In the genomic region with DNA sequence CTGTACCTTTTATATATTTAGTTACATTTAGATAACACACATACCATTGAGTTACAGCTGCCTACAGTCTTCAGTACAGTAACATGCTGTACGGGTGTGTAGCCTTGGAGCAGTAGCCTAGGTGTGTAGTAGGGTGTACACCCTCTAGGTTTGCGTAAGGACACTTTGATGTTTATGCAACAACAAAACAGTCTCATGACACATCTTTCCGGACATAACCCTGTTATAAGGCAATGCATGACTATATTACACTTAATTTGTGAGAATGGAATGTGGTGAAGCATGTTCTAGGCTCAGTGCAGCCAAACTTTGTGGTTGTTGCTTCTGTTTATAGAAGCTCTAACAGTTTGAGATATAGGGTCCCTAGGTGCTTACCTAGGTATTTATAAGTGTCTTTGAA, we compare ENCODE assay signal across 17 cellular contexts.
DNase-seq lines count a peak whose midpoint lies in the region; ATAC-seq, FAIRE-seq and TF ChIP-seq lines count a peak whose summit lies in the region.
"Had no signal": no experiment of that assay in that cellular context is flagged by ENCODE, and none has a peak within 500 bp of the region (broad histone marks: within the 10 kb centered on the region; RNA-seq: fewer than 3 reads in every experiment).

No MANE protein-coding gene starts in this region.

- H3K4me1 ChIP-seq in Panc1 (ENCODE audit: control insufficient read depth, insufficient read depth, low read length): no peaks in the 10 kb centered on the region
- no peaks in the 10 kb centered on the region for H3K4me1 ChIP-seq in mucosa of descending colon (ENCODE audit: low read depth)

- H3K36me3 Mint-ChIP-seq in chondrocyte (ENCODE audit: low read depth): no peaks in the 10 kb centered on the region
- H3K36me3 Mint-ChIP-seq: CD4-positive, alpha-beta memory T cell had no signal

- no peaks in the 10 kb centered on the region for H3K36me3 ChIP-seq in Panc1 (ENCODE audit: control insufficient read depth, insufficient read depth, low read length)
- no peaks in the 10 kb centered on the region for H3K36me3 ChIP-seq in mucosa of descending colon (ENCODE audit: low read depth)
- H3K36me3 ChIP-seq: HAP-1 had no signal

- ATAC-seq in Panc1: no peak
- ATAC-seq in mucosa of descending colon: peak; percentile 77
- ATAC-seq in GM21360 (IDR thresholded peaks at IDR 0.05; ENCODE audit: unreplicated experiment): no peak
- ATAC-seq: K562, Right ventricle myocardium inferior had no signal

- H3K9me3 ChIP-seq in Panc1 (ENCODE audit: control insufficient read depth, insufficient read depth, low read depth, low read length) (no peaks in the 10 kb centered on the region), mucosa of descending colon (no peaks in the 10 kb centered on the region)
- H3K9me3 ChIP-seq: HAP-1 had no signal

- DNase-seq in ELR (ENCODE audit: low read depth) (peak; percentile 30), Panc1 (ENCODE audit: low read depth, low spot score) (no peak), epithelial cell of prostate (ENCODE audit: low read depth, low spot score) (peak; percentile 77), mucosa of descending colon (no peak), urothelium cell line (ENCODE audit: low spot score) (no peak), chondrocyte (ENCODE audit: low spot score) (no peak)
- DNase-seq in activated CD4-positive, CD25-positive, alpha-beta regulatory T cell (lab: John Stamatoyannopoulos, UW): no peak
- DNase-seq: CD4-positive, alpha-beta memory T cell; NCI-H1417 treated with DMSO at 0.1 percent for 48 hours; NCI-H1930; NCI-H2171; NCI-H748 treated with DMSO at 0.1 percent for 48 hours had no signal

- no peaks in the 10 kb centered on the region for H3K4me1 Mint-ChIP-seq in chondrocyte (ENCODE audit: low read depth)
- H3K4me1 Mint-ChIP-seq: CD4-positive, alpha-beta memory T cell had no signal

- H3K27ac ChIP-seq in Panc1 (ENCODE audit: low read length): peak overlapping the region; percentile 31; the same call in 1 of the 2 replicates
- H3K27ac ChIP-seq in epithelial cell of prostate: peak overlapping the region; percentile 17
- H3K27ac ChIP-seq: HL-60 had no signal

- no TSS peak for BruUV-seq in Panc1 (replicated peaks; lab: Mats Ljungman, UMichigan)

- H3K27me3 Mint-ChIP-seq in chondrocyte (ENCODE audit: low read depth): no peaks in the 10 kb centered on the region

- no peaks in the 10 kb centered on the region for H3K27me3 ChIP-seq in Panc1 (ENCODE audit: control insufficient read depth, insufficient read depth, low read length)

- in situ Hi-C loops in Panc1 (cut with HindIII; ENCODE audit: low pct_unique_long_range_greater_than_20kb, low sequenced_read_pairs): no loop called here

- H3K4me3 Mint-ChIP-seq in chondrocyte (ENCODE audit: unreplicated experiment): no peak overlapping the region
- H3K4me3 Mint-ChIP-seq: CD4-positive, alpha-beta memory T cell had no signal

- no peak overlapping the region for H3K27ac Mint-ChIP-seq in chondrocyte (ENCODE audit: unreplicated experiment)
- H3K27ac Mint-ChIP-seq: CD4-positive, alpha-beta memory T cell had no signal

- H3K4me3 ChIP-seq in Panc1 (ENCODE audit: low read depth in 2 of 2, low read length in 2 of 2) (no peak overlapping the region), mucosa of descending colon (no peak overlapping the region)
- H3K4me3 ChIP-seq: HAP-1, K562 had no signal

- no peaks in the 10 kb centered on the region for H3K9me3 Mint-ChIP-seq in chondrocyte (ENCODE audit: low read depth)
- H3K9me3 Mint-ChIP-seq: CD4-positive, alpha-beta memory T cell had no signal

- intact Hi-C loops in Panc1 (cut with micrococcal nuclease; ENCODE audit: unreplicated experiment) (no loop called here), mucosa of descending colon (cut with DNase I, micrococcal nuclease) (no loop called here)

- POLR2A ChIA-PET in Panc1 (lab: Charles Lee): no interaction called here

- CTCF ChIA-PET in Panc1 (lab: Charles Lee): no interaction called here

- FAIRE-seq in urothelium cell line (lab: Jason Lieb, UNC): no peak
- FAIRE-seq: K562 had no signal

- TF ChIP-seq CTCF in Panc1 (IDR thresholded peaks at IDR 0.05) (no peak), mucosa of descending colon (IDR thresholded peaks at IDR 0.05) (no peak), chondrocyte (IDR thresholded peaks at IDR 0.05) (no peak)

Comparison
In these comparisons a context has a peak if more than half of its experiments do, and no peak if none do; other contexts are left out.
1. DNase-seq: peak in ELR (single experiment) and epithelial cell of prostate (single experiment); none in Panc1 (single experiment), mucosa of descending colon (0 of 3), urothelium cell line (single experiment), chondrocyte (single experiment) and activated CD4-positive, CD25-positive, alpha-beta regulatory T cell (0 of 4).